Comparison of ENCODE assay signal across 27 cellular contexts in the genomic region with DNA sequence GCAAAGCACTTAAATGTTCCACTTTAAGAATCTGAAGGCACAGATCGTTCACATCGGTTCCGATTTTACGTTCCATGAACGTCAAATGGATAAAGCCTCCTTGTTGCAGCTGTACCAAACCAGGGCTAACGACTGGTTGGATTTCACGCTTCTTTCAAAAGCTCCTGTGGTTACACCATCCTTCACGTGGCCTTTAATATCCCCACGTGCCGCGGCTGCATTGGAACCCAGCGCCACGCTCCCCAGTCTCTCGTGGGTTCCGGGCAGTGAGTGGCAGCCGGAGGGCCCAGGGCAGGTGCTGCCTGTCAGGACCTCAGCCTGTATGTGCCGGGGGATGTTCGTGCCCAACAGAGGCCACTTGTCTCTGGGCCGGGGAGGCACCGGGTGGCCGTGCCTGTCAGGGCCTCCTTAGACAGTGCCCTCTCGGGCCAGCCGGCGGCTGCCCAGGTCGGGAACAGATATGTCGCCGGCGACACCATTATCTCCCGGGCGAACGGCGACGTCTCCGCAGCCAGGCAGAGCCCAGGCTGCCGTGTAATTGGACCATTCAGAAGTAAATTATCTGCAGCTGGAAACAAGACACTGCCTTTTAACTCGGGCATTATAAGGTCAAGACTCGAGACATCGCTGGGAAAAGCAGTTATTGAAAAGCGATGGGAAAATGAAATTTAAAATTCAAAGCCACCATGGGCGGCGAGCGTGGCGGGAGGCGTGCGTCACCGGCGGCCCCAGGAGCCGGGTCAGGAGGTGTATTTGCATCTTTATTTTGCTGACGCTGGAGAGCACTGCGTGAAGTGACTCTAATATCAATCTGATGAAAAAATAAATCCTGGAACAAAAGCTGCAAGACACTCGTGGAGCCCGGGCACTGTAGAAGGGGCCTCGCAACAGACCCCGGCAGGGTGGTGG.
DNase-seq lines count a peak whose midpoint lies in the region; FAIRE-seq and TF ChIP-seq lines count a peak whose summit lies in the region.
"Had no signal": no experiment of that assay in that cellular context is flagged by ENCODE, and none has a peak within 500 bp of the region (broad histone marks: within the 10 kb centered on the region; RNA-seq: fewer than 3 reads in every experiment).

No MANE protein-coding gene starts in this region.

- H3K27ac ChIP-seq in BLaER1 = peak overlapping the region; percentile 86
- H3K27ac ChIP-seq in kidney (ENCODE audit: low read depth in 2 of 2, low read length in 2 of 2) = no peak overlapping the region
- H3K27ac ChIP-seq: C4-2B, heart right ventricle had no signal

- H3K36me3 ChIP-seq in BLaER1 (no peaks in the 10 kb centered on the region), kidney (ENCODE audit: control insufficient read depth in 1 of 2, insufficient read depth in 2 of 2, low read length in 2 of 2) (no peaks in the 10 kb centered on the region)
- H3K36me3 ChIP-seq: heart right ventricle had no signal

- H3K9ac ChIP-seq in BLaER1 (peak overlapping the region; percentile 67; the same call in 1 of the 2 replicates), kidney (ENCODE audit: low read length in 2 of 2) (no peak overlapping the region)
- H3K9ac ChIP-seq: SK-N-SH had no signal

- H3K4me2 ChIP-seq in BLaER1 = peak overlapping the region; percentile 94
- H3K4me2 ChIP-seq: SK-N-SH had no signal

- H4K20me1 ChIP-seq in BLaER1 = no peaks in the 10 kb centered on the region

- no peak for TF ChIP-seq CTCF in kidney (IDR thresholded peaks at IDR 0.05; ENCODE audit: borderline replicate concordance, extremely low read depth, insufficient read depth)

- H3K9me3 ChIP-seq in BLaER1 (peaks cover 46% of the 10 kb centered on the region), kidney (ENCODE audit: control insufficient read depth in 1 of 2, low read length in 2 of 2) (peaks cover 2 to 21% of the 10 kb centered on the region in 2 donors)

- H3K27me3 ChIP-seq in BLaER1 = no peaks in the 10 kb centered on the region

- FAIRE-seq in kidney (lab: Jason Lieb, UNC) = no peak
- FAIRE-seq: bronchial epithelial cell, colon had no signal

- no peak overlapping the region for H3K4me3 ChIP-seq in BLaER1
- H3K4me3 ChIP-seq in kidney (ENCODE audit: low read length in 2 of 2) = no peak overlapping the region
- H3K4me3 ChIP-seq: heart right ventricle had no signal

- intact Hi-C loops in kidney (cut with DNase I) = no loop called here

- DNase-seq in NCI-H2227 treated with DMSO at 0.1 percent for 48 hours (lab: John Stamatoyannopoulos, UW) (peak; percentile 54), kidney (peak; percentile 72), pons (ENCODE audit: low spot score) (peak; percentile 1), NCI-H2081 treated with DMSO at 0.1 percent for 48 hours (lab: John Stamatoyannopoulos, UW) (no peak), epidermal melanocyte (ENCODE audit: insufficient read length, low spot score) (no peak), SHP77 (lab: John Stamatoyannopoulos, UW) (no peak), GM19240 (ENCODE audit: insufficient read length, low spot score) (no peak)
- DNase-seq: activated CD4-positive, alpha-beta T cell treated with anti-CD3 and anti-CD28 coated beads for 36 hours; anterior cingulate cortex; DMS79; effector memory CD8-positive, alpha-beta T cell; foreskin fibroblast; GDM1; H9; heart right ventricle; naive B cell; NCI-H1092; NCI-H2029; NCI-H226; NCI-H69; SK-N-SH; stimulated activated CD4-positive, alpha-beta T cell treated with anti-CD3 and anti-CD28 coated beads, Interleukin-2, amount 100 ng/mL, for 48 hours; T-helper 2 cell had no signal

- peaks cover 66% of the 10 kb centered on the region for H3K4me1 ChIP-seq in BLaER1
- H3K4me1 ChIP-seq in kidney (ENCODE audit: control insufficient read depth in 1 of 2, insufficient read depth in 1 of 2, low read depth in 1 of 2, low read length in 2 of 2) = no peaks in the 10 kb centered on the region
- H3K4me1 ChIP-seq: heart right ventricle had no signal

Comparison
In these comparisons a context has a peak if more than half of its experiments do, and no peak if none do; other contexts are left out.
1. DNase-seq: peak in NCI-H2227 treated with DMSO at 0.1 percent for 48 hours (single experiment), kidney (single experiment) and pons (single experiment); none in NCI-H2081 treated with DMSO at 0.1 percent for 48 hours (single experiment), epidermal melanocyte (single experiment), SHP77 (0 of 2) and GM19240 (single experiment).